ENCODE assay signal across 8 cellular contexts in the genomic region with DNA sequence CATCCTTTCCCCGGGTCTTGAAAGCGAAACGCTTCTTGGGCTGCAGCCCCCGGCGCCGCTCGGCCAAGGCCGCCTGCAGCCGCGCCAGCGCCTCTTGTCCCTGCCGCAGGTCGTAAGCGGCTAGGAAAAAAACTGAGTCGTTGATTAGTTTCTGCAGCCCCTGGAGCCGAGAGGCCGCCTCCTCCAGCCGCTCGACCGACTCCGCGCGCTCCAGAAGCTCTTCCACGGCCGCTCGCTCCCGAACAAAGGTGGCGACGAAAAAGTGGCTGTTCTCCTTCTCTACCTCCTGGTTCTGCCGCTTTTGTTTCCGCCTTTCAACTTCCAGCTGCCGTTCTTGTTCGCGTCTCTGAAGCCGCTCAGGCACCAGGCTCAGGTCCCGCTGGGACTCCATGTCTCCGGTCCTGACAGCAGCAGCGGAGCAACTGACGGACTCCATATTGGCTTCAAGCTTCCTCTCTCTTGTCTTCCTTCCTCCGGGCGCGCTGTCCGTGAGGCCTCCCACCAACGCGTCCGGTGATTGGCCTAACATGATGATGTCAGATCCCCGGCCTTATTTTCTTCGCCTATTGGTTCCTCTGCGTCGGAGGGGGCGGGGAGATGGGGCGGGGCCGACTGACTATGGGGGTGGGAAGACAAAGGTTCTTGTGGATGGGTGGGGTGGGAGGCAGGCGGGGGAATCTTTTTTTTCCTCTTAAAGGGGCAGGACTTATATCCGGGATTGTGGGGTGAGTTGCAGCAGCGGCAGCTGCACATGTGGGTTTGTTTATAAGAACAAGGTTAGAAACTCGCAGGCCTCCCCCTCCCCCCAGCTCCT. TPM values are rescaled to one million over a fixed set of nuclear protein-coding genes. Genes with fewer than 3 reads are reported as not detected.
DNase-seq lines count a peak whose midpoint lies in the region; ATAC-seq and TF ChIP-seq lines count a peak whose summit lies in the region.

A gene with protein sequence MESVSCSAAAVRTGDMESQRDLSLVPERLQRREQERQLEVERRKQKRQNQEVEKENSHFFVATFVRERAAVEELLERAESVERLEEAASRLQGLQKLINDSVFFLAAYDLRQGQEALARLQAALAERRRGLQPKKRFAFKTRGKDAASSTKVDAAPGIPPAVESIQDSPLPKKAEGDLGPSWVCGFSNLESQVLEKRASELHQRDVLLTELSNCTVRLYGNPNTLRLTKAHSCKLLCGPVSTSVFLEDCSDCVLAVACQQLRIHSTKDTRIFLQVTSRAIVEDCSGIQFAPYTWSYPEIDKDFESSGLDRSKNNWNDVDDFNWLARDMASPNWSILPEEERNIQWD (minus strand): TSS at position 466 of the 814 bp plus-strand sequence. CDS start 30 bp downstream, at position 436.

- peaks cover 7 to 10% (median 10%) of the 10 kb centered on the region in 3 donors for H3K9me3 Mint-ChIP-seq in T-cell

- H3K27ac ChIP-seq in heart right ventricle (peak within 1 kb of the TSS; percentile 84 to 98 (median 95)), transverse colon (peak within 1 kb of the TSS; percentile 95 to 99 (median 98))

- H3K9me3 ChIP-seq in heart right ventricle (no peaks in the 10 kb centered on the region), transverse colon (no peaks in the 10 kb centered on the region)

- TF ChIP-seq CTCF in GM13976 (IDR thresholded peaks at IDR 0.05; ENCODE audit: borderline replicate concordance, control extremely low read depth, extremely low read depth, insufficient read depth, missing control alignments), result no peak
- TF ChIP-seq CTCF in heart right ventricle (IDR thresholded peaks at IDR 0.05), result no peak
- TF ChIP-seq CTCF in transverse colon (IDR thresholded peaks at IDR 0.05), result no peak

- in situ Hi-C loops in GM13976 (cut with MboI; ENCODE audit: low sequenced_read_pairs, unreplicated experiment), result no loop called here
- in situ Hi-C loops in transverse colon (cut with MboI; ENCODE audit: low pct_ligation_motif_present in 1 of 4, low pct_unique_long_range_greater_than_20kb in 1 of 4, low sequenced_read_pairs in 3 of 4), result loop anchor here in 2 of 4 donors (25.0 kb wide), 2 partner anchors 116 to 141 kb away; a partner anchor contains a TSS

- TF ChIP-seq POLR2A in transverse colon (IDR thresholded peaks at IDR 0.05), result peak; percentile 99

- H3K36me3 ChIP-seq in heart right ventricle (peaks cover 0 to 6% (median 0%) of the 10 kb centered on the region in 9 donors), transverse colon (no peaks in the 10 kb centered on the region)

- H3K36me3 Mint-ChIP-seq in T-cell, result peaks cover 13% of the 10 kb centered on the region

- TF ChIP-seq EP300 in transverse colon (IDR thresholded peaks at IDR 0.05; ENCODE audit: low read depth), result no peak

- H3K27ac Mint-ChIP-seq in T-cell, result peak within 1 kb of the TSS; percentile 100

- 0% methylated on average over 57 of the region's 57 CpGs for WGBS in heart right ventricle, 2 donors
- 0% methylated on average over 51 of the region's 57 CpGs; no CpG with 5 or more reads in 1 of the 2 donors for WGBS in transverse colon (ENCODE audit: low coverage in 1 of 2), 2 donors

- CTCF ChIA-PET in T-cell (lab: Charles Lee), result interaction anchor here (0.6 to 2.6 kb wide), 15 partner anchors 9 to 959 kb away, joined by 3 to 21 read pairs (median 5); a partner anchor contains a TSS

- H3K4me3 Mint-ChIP-seq in T-cell, result peak within 1 kb of the TSS; percentile 89 to 100 (median 100)

- ATAC-seq in HG02852 (IDR thresholded peaks at IDR 0.05; ENCODE audit: unreplicated experiment) (peak; percentile 60), T-cell (replicated peaks in 1 of 4) (peak; percentile 74 to 81 (median 76)), heart right ventricle (peak; percentile 92 to 97 (median 94))

- DNase-seq in GM13976 (ENCODE audit: low spot score), result peak; percentile 98
- peak; percentile 100 for DNase-seq in NCI-H146 (lab: John Stamatoyannopoulos, UW)
- peak; percentile 11 to 98 (median 94) for DNase-seq in T-cell
- DNase-seq in amniotic epithelial cell (ENCODE audit: low read depth), result peak; percentile 99
- DNase-seq in heart right ventricle, result peak; percentile 93 to 97
- DNase-seq in pons (ENCODE audit: low spot score), result peak; percentile 99
- DNase-seq in transverse colon, result peak; percentile 96

- POLR2A ChIA-PET in T-cell (lab: Charles Lee), result interaction anchor here (0.5 to 4.3 kb wide), 28 partner anchors 10 to 802 kb away, joined by 3 to 101 read pairs (median 5); a partner anchor contains a TSS

- H3K4me3 ChIP-seq in heart right ventricle, result peak within 1 kb of the TSS; percentile 68 to 99 (median 96)
- H3K4me3 ChIP-seq in transverse colon, result peak within 1 kb of the TSS; percentile 86 to 98 (median 91)

- H3K27me3 Mint-ChIP-seq in T-cell, result no peaks in the 10 kb centered on the region

- intact Hi-C loops in heart right ventricle (cut with DNase I) (loop anchor here in 9 of 10 donors (1.0 to 5.0 kb wide), 6 partner anchors 36 to 146 kb away; a partner anchor contains a TSS), transverse colon (cut with DNase I; ENCODE audit: low total_unique reads) (loop anchor here (2.0 to 5.0 kb wide), 2 partner anchors 37 to 131 kb away; a partner anchor contains a TSS)

- H3K4me1 ChIP-seq in heart right ventricle, result peaks cover 5 to 38% (median 32%) of the 10 kb centered on the region in 9 donors
- peaks cover 16 to 27% (median 24%) of the 10 kb centered on the region in 4 donors for H3K4me1 ChIP-seq in transverse colon

- H3K4me1 Mint-ChIP-seq in T-cell, result peaks cover 27 to 37% (median 33%) of the 10 kb centered on the region in 3 donors

- no peaks in the 10 kb centered on the region for H3K27me3 ChIP-seq in heart right ventricle
- no peaks in the 10 kb centered on the region for H3K27me3 ChIP-seq in transverse colon

RNA-seq across cellular contexts. Expression of the gene that starts here (rescaled TPM):
- 10 to 100 TPM; 56.5 to 74.8 (median 59.4) TPM for total RNA-seq in T-cell
- total RNA-seq in heart right ventricle, result 10 to 100 TPM in 9 of 10 donors, 1 to 10 TPM in 1; 9.8 to 16.1 (median 13.3) TPM
- polyA plus RNA-seq in heart right ventricle, result 10 to 100 TPM; 17.1 to 22.4 TPM
- total RNA-seq in transverse colon, result 10 to 100 TPM in 3 of 4 donors, 1 to 10 TPM in 1; 5.2 to 43.3 (median 27.3) TPM

Comparison
In these comparisons a context has a peak if more than half of its experiments do, and no peak if none do; other contexts are left out.
1. Peak in every context shown above with its lines: DNase-seq, ATAC-seq, H3K4me3 ChIP-seq and H3K27ac ChIP-seq.